In the genomic region with DNA sequence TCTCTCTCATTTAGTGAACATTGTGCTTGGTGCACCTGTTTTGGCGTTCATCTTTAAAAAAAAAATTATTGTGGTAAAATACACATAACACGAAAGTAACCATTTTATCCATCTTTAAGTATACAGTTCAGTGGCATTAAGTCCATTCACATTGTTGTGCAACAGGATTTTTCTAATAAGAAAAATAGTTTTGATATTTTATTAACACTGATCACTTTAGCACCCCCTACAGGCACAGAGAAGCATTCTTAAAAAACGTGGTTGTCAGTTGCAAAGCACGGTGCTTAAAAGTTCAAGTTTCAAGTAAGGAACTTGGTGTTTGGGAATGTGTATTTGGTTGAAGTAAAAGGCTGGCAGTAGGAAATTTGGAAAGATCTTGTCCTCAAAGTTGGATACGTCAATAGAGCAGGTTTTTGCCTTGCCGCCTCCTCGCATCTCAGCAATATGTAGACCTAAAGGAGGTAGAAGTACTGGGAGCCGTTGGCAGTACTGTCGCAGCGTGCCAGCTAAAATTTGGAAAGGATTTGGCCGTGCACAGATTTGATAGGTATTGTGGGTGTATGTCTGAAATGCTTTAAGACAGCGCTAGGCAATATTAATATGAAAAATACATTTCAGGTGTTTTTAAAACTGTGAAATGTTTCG, we compare ENCODE assay signal across 11 cellular contexts.
DNase-seq lines count a peak whose midpoint lies in the region; TF ChIP-seq lines count a peak whose summit lies in the region.
"Had no signal": no experiment of that assay in that cellular context is flagged by ENCODE, and none has a peak within 500 bp of the region (broad histone marks: within the 10 kb centered on the region; RNA-seq: fewer than 3 reads in every experiment).

No MANE protein-coding gene starts in this region.

- H3K4me3 Mint-ChIP-seq in Calu3 (ENCODE audit: low read depth, unreplicated experiment) (no peak overlapping the region), chondrocyte (ENCODE audit: unreplicated experiment) (no peak overlapping the region)
- H3K4me3 Mint-ChIP-seq: activated B cell treated with CpG ODN at 0.5 μM for 24 hours had no signal

- H3K9me3 Mint-ChIP-seq in Calu3 (ENCODE audit: low read depth, unreplicated experiment) (no peaks in the 10 kb centered on the region), chondrocyte (ENCODE audit: low read depth) (peaks cover 7% of the 10 kb centered on the region)
- H3K9me3 Mint-ChIP-seq: activated B cell treated with CpG ODN at 0.5 μM for 24 hours had no signal

- WGBS in mesendoderm (ENCODE audit: extremely low coverage, insufficient coverage, low lambda C conversion rate), result no CpG with 5 or more reads among the region's 13 CpGs

- H3K36me3 Mint-ChIP-seq in Calu3 (ENCODE audit: insufficient read depth, unreplicated experiment) (no peaks in the 10 kb centered on the region), chondrocyte (ENCODE audit: low read depth) (peaks cover 9% of the 10 kb centered on the region)

- H3K79me2 ChIP-seq in mesendoderm (ENCODE audit: control insufficient read depth, insufficient read depth, low read length), result no peaks in the 10 kb centered on the region

- H3K18ac ChIP-seq in mesendoderm (ENCODE audit: low read length), result no peak overlapping the region

- intact Hi-C loops in Calu3 (cut with micrococcal nuclease; ENCODE audit: unreplicated experiment), result no loop called here

- no peaks in the 10 kb centered on the region for H3K27me3 ChIP-seq in mesendoderm (ENCODE audit: insufficient read depth, low read length, poor library complexity)
- H3K27me3 ChIP-seq: adrenal gland had no signal

- H3K27me3 Mint-ChIP-seq in Calu3 (ENCODE audit: unreplicated experiment), result no peaks in the 10 kb centered on the region
- no peaks in the 10 kb centered on the region for H3K27me3 Mint-ChIP-seq in chondrocyte (ENCODE audit: low read depth)
- H3K27me3 Mint-ChIP-seq: activated B cell treated with CpG ODN at 0.5 μM for 24 hours had no signal

- BruUV-seq in Calu3 (replicated peaks; lab: Mats Ljungman, UMichigan), result no TSS peak

- H2BK120ac ChIP-seq in mesendoderm (ENCODE audit: low read depth, low read length), result no peak overlapping the region

- DNase-seq in Calu3, result no peak
- no peak for DNase-seq in chondrocyte (ENCODE audit: low spot score)
- DNase-seq in mesendoderm, result peak; percentile 19
- DNase-seq in HPDE6-E6E7 (ENCODE audit: extremely low spot score), result no peak
- DNase-seq in ecto neural progenitor cell (ENCODE audit: low spot score), result no peak
- no peak for DNase-seq in GM20000 (ENCODE audit: low spot score)
- no peak for DNase-seq in NOMO-1 treated with dmso at 0.1 percent for 144 hours (lab: John Stamatoyannopoulos, UW; ENCODE audit: unreplicated experiment)
- DNase-seq: activated B cell treated with CpG ODN at 0.5 μM for 24 hours, adrenal gland, NCI-H2081 had no signal

- H3K4me1 ChIP-seq in mesendoderm (ENCODE audit: control insufficient read depth, low read depth, low read length), result no peaks in the 10 kb centered on the region
- H3K4me1 ChIP-seq: adrenal gland had no signal

- no peak overlapping the region for H4K8ac ChIP-seq in mesendoderm (ENCODE audit: low read depth, low read length)

- H3K27ac ChIP-seq in mesendoderm (ENCODE audit: low read depth, low read length), result no peak overlapping the region
- H3K27ac ChIP-seq: adrenal gland had no signal

- no peak overlapping the region for H3K4me3 ChIP-seq in mesendoderm (ENCODE audit: low read length)
- H3K4me3 ChIP-seq: adrenal gland had no signal

- H3K4me1 Mint-ChIP-seq in Calu3 (ENCODE audit: low read depth, unreplicated experiment) (no peaks in the 10 kb centered on the region), chondrocyte (ENCODE audit: low read depth) (peaks cover 3% of the 10 kb centered on the region)

- no peak overlapping the region for H3K23ac ChIP-seq in mesendoderm (ENCODE audit: low read length)

- peak; percentile 50 for TF ChIP-seq CTCF in Calu3 (IDR thresholded peaks at IDR 0.05; ENCODE audit: unreplicated experiment)
- peak; percentile 73 for TF ChIP-seq CTCF in chondrocyte (IDR thresholded peaks at IDR 0.05)
- no peak for TF ChIP-seq CTCF in GM20000 (IDR thresholded peaks at IDR 0.05; ENCODE audit: extremely low read depth, missing control alignments)

- H3K56ac ChIP-seq in mesendoderm (ENCODE audit: low read length), result no peak overlapping the region

- no peaks in the 10 kb centered on the region for H3K36me3 ChIP-seq in mesendoderm (ENCODE audit: control insufficient read depth, insufficient read depth, low read length)
- H3K36me3 ChIP-seq: adrenal gland had no signal

- no peak overlapping the region for H3K27ac Mint-ChIP-seq in Calu3 (ENCODE audit: unreplicated experiment)
- no peak overlapping the region for H3K27ac Mint-ChIP-seq in chondrocyte (ENCODE audit: unreplicated experiment)
- H3K27ac Mint-ChIP-seq: activated B cell treated with CpG ODN at 0.5 μM for 24 hours had no signal

- no peak for TF ChIP-seq EP300 in Ishikawa (IDR thresholded peaks at IDR 0.05; ENCODE audit: borderline replicate concordance)

- H2BK5ac ChIP-seq in mesendoderm (ENCODE audit: low read length), result no peak overlapping the region

- H3K9ac ChIP-seq in mesendoderm (ENCODE audit: low read length), result no peak overlapping the region

- no peak overlapping the region for H3K4me2 ChIP-seq in mesendoderm (ENCODE audit: low read length)

- TF ChIP-seq RAD21 in Ishikawa (IDR thresholded peaks at IDR 0.05; ENCODE audit: low read depth), result peak; percentile 51

- CTCF ChIA-PET in Calu3 (lab: Charles Lee), result no interaction called here

- no peaks in the 10 kb centered on the region for H3K79me1 ChIP-seq in mesendoderm (ENCODE audit: low read length)

- H2AK5ac ChIP-seq in mesendoderm (ENCODE audit: low read length), result no peak overlapping the region

- no peak overlapping the region for H2BK15ac ChIP-seq in mesendoderm (replicated peaks; ENCODE audit: low read depth)

- H3K4ac ChIP-seq in mesendoderm (ENCODE audit: low read depth, low read length), result no peak overlapping the region

- no peak overlapping the region for H4K5ac ChIP-seq in mesendoderm (ENCODE audit: low read length)

TF ChIP-seq in Ishikawa, 13 proteins besides CTCF, POLR2A, EP300 and RAD21:
- no peak for TF ChIP-seq CREB1 (IDR thresholded peaks at IDR 0.05; ENCODE audit: low read depth)
- TF ChIP-seq TEAD4 (IDR thresholded peaks at IDR 0.05), result no peak
- TF ChIP-seq CEBPB (IDR thresholded peaks at IDR 0.05), result no peak
- TF ChIP-seq ZBTB7A (IDR thresholded peaks at IDR 0.05; ENCODE audit: low read depth), result no peak
- TF ChIP-seq NFIC (IDR thresholded peaks at IDR 0.05), result no peak
- no peak for TF ChIP-seq TCF12 (IDR thresholded peaks at IDR 0.05; ENCODE audit: low read depth)
- no peak for TF ChIP-seq YY1 (IDR thresholded peaks at IDR 0.05; ENCODE audit: low read depth)
- no peak for TF ChIP-seq EGR1 (IDR thresholded peaks at IDR 0.05)
